In the genomic region with DNA sequence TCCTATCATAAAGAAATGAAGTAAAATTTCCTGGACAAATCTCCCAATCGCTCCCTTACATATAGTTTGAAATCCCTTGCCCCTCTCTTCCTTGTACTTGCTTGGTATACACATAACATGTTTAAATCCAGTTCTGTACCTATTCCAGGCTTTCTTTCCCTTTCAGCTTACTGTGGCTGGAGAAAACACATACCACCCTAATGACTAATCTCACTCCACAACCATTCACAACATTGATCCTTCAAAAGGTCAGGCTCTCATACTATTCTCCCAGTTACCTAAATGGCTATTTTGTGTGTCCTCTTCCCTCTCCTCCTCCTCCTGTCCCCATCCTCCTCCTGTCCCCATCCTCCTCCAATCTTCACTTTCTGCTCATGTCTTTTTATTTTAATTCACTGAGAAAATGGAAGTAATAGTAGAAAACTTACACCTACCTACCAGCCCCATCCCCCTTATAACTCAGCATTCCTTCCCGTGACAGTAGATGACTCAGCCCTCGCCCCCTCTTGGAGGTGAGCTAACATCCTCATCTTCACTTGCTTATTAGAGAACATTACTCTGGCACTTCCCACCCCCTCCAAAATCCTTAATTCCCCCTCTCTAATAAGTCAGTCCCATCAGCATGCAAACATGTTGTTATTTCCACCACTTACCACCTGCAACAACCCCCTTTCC, we compare ENCODE assay signal across 12 cellular contexts.
DNase-seq lines count a peak whose midpoint lies in the region; ATAC-seq, FAIRE-seq and TF ChIP-seq lines count a peak whose summit lies in the region.
"Had no signal": no experiment of that assay in that cellular context is flagged by ENCODE, and none has a peak within 500 bp of the region (broad histone marks: within the 10 kb centered on the region; RNA-seq: fewer than 3 reads in every experiment).

No MANE protein-coding gene starts in this region.

- no peak overlapping the region for H3K27ac ChIP-seq in Peyer's patch
- H3K27ac ChIP-seq: BLaER1 treated with 17β-estradiol and CSF1 and Interleukin-3, amounts not matched to agents 10 nM and 100 nM; transverse colon had no signal

- H3K9me3 ChIP-seq in Peyer's patch, result peaks cover 0 to 2% (median 0%) of the 10 kb centered on the region in 4 donors

- H3K27me3 ChIP-seq in bronchial epithelial cell (ENCODE audit: control insufficient read depth, insufficient read depth, low read length) (no peaks in the 10 kb centered on the region), kidney epithelial cell (ENCODE audit: control insufficient read depth, insufficient read depth, low read length) (no peaks in the 10 kb centered on the region), Peyer's patch (no peaks in the 10 kb centered on the region)
- H3K27me3 ChIP-seq: BLaER1 treated with 17β-estradiol and CSF1 and Interleukin-3, amounts not matched to agents 10 nM and 100 nM; transverse colon had no signal

- H3K4me3 ChIP-seq in AG09309 (ENCODE audit: control insufficient read depth, low read depth, low read length) (no peak overlapping the region), bronchial epithelial cell (ENCODE audit: low read depth, low read length) (no peak overlapping the region), kidney epithelial cell (ENCODE audit: low read depth, low read length) (no peak overlapping the region), Peyer's patch (no peak overlapping the region)
- H3K4me3 ChIP-seq: BLaER1 treated with 17β-estradiol and CSF1 and Interleukin-3, amounts not matched to agents 10 nM and 100 nM; transverse colon had no signal

- FAIRE-seq in HTR-8/SVneo (lab: Jason Lieb, UNC) (peak; percentile 81), bronchial epithelial cell (lab: Jason Lieb, UNC) (no peak)
- FAIRE-seq: small intestine had no signal

- DNase-seq in AG09309 (ENCODE audit: low read depth) (peak; percentile 11), HTR-8/SVneo (ENCODE audit: insufficient read length, low spot score) (peak; percentile 29), bronchial epithelial cell (ENCODE audit: low read depth) (peak; percentile 69), kidney epithelial cell (ENCODE audit: low read depth) (peak; percentile 65), Peyer's patch (no peak)
- DNase-seq in stimulated activated naive CD8-positive, alpha-beta T cell treated with anti-CD3 and anti-CD28 coated beads, Interleukin-15, Interleukin-2, amounts not matched to agents 100 U/mL and 50 U/mL, for 24 hours, result no peak
- DNase-seq in stimulated activated CD4-positive, alpha-beta T cell treated with anti-CD3 and anti-CD28 coated beads, Interleukin-4, amount 100 ng/mL, for 24 hours, result no peak
- DNase-seq: KBM-7, small intestine, transverse colon had no signal

- TF ChIP-seq POLR2A in Peyer's patch (IDR thresholded peaks at IDR 0.05), result no peak

- TF ChIP-seq CTCF in AG09309 (IDR thresholded peaks at IDR 0.05; ENCODE audit: control insufficient read depth, insufficient read depth, low read depth, low read length, missing control alignments), result no peak
- no peak for TF ChIP-seq CTCF in bronchial epithelial cell (IDR thresholded peaks at IDR 0.05; ENCODE audit: insufficient read depth, low read length, severe bottlenecking)
- no peak for TF ChIP-seq CTCF in kidney epithelial cell (IDR thresholded peaks at IDR 0.05; ENCODE audit: insufficient read depth, low read length, poor library complexity, severe bottlenecking)
- TF ChIP-seq CTCF in Peyer's patch (IDR thresholded peaks at IDR 0.05), result no peak

- H3K36me3 ChIP-seq in bronchial epithelial cell (ENCODE audit: control insufficient read depth, insufficient read depth, low read length) (no peaks in the 10 kb centered on the region), kidney epithelial cell (ENCODE audit: control insufficient read depth, insufficient read depth, low read length) (no peaks in the 10 kb centered on the region), Peyer's patch (no peaks in the 10 kb centered on the region)
- H3K36me3 ChIP-seq: BLaER1 treated with 17β-estradiol and CSF1 and Interleukin-3, amounts not matched to agents 10 nM and 100 nM; transverse colon had no signal

- no peak for ATAC-seq in stimulated activated naive CD8-positive, alpha-beta T cell treated with anti-CD3 and anti-CD28 coated beads, Interleukin-15, Interleukin-2, amounts not matched to agents 100 U/mL and 50 U/mL, for 24 hours
- no peak for ATAC-seq in GM18520 (IDR thresholded peaks at IDR 0.05; ENCODE audit: unreplicated experiment)

- no peaks in the 10 kb centered on the region for H3K4me1 ChIP-seq in Peyer's patch
- H3K4me1 ChIP-seq: BLaER1 treated with 17β-estradiol and CSF1 and Interleukin-3, amounts not matched to agents 10 nM and 100 nM; transverse colon had no signal

Comparison
In these comparisons a context has a peak if more than half of its experiments do, and no peak if none do; other contexts are left out.
1. DNase-seq: peak in AG09309 (single experiment), HTR-8/SVneo (single experiment), bronchial epithelial cell (single experiment) and kidney epithelial cell (single experiment); none in stimulated activated naive CD8-positive, alpha-beta T cell treated with anti-CD3 and anti-CD28 coated beads, Interleukin-15, Interleukin-2, amounts not matched to agents 100 U/mL and 50 U/mL, for 24 hours (single experiment), stimulated activated CD4-positive, alpha-beta T cell treated with anti-CD3 and anti-CD28 coated beads, Interleukin-4, amount 100 ng/mL, for 24 hours (single experiment) and Peyer's patch (0 of 3).